ENCODE assay signal across 9 cellular contexts in genomic region chr1:78650114-78650513, GRCh38. TPM values are rescaled to one million over a fixed set of nuclear protein-coding genes. Genes with fewer than 3 reads are reported as not detected.
DNase-seq lines count a peak whose midpoint lies in the region; ATAC-seq and TF ChIP-seq lines count a peak whose summit lies in the region.
"Had no signal": no experiment of that assay in that cellular context is flagged by ENCODE, and none has a peak within 500 bp of the region (broad histone marks: within the 10 kb centered on the region; RNA-seq: fewer than 3 reads in every experiment).

No MANE protein-coding gene starts in this region.

- no peak for TF ChIP-seq CTCF in upper lobe of right lung (IDR thresholded peaks at IDR 0.05)

- H3K27ac ChIP-seq in upper lobe of right lung: peak overlapping the region; percentile 79

- H3K27me3 ChIP-seq in upper lobe of right lung: no peaks in the 10 kb centered on the region

- peak overlapping the region; percentile 74 for H3K27ac Mint-ChIP-seq in activated naive CD4-positive, alpha-beta T cell treated with anti-CD3 and anti-CD28 coated beads for 36 hours
- peak overlapping the region; percentile 85 for H3K27ac Mint-ChIP-seq in activated CD8-positive, alpha-beta T cell treated with anti-CD3 and anti-CD28 coated beads, Interleukin-2, amount 10 ng/mL, durations not matched to agents 7 days and 5 days

- peaks cover 21% of the 10 kb centered on the region for H3K9me3 Mint-ChIP-seq in activated naive CD4-positive, alpha-beta T cell treated with anti-CD3 and anti-CD28 coated beads for 36 hours
- H3K9me3 Mint-ChIP-seq in activated CD8-positive, alpha-beta T cell treated with anti-CD3 and anti-CD28 coated beads, Interleukin-2, amount 10 ng/mL, durations not matched to agents 7 days and 5 days (ENCODE audit: insufficient read depth): peaks cover 5% of the 10 kb centered on the region

- POLR2A ChIA-PET in activated CD8-positive, alpha-beta T cell treated with anti-CD3 and anti-CD28 coated beads, Interleukin-2, amount 10 ng/mL, durations not matched to agents 7 days and 5 days (lab: Charles Lee): interaction anchor here (0.6 to 1.6 kb wide), 8 partner anchors 15 to 671 kb away, joined by 3 to 32 read pairs (median 6); partner anchors contain the start of genes FUBP1 and IFI44L

- intact Hi-C loops in activated naive CD4-positive, alpha-beta T cell treated with anti-CD3 and anti-CD28 coated beads for 36 hours (cut with micrococcal nuclease): loop anchor here (2.0 kb wide), 1 partner anchor 645 kb away; the partner anchor contains the start of gene DNAJB4
- intact Hi-C loops in upper lobe of right lung (cut with DNase I): no loop called here

- H3K4me1 ChIP-seq in upper lobe of right lung: peaks cover 16% of the 10 kb centered on the region

- CTCF ChIA-PET in activated naive CD4-positive, alpha-beta T cell treated with anti-CD3 and anti-CD28 coated beads for 36 hours (lab: Charles Lee): interaction anchor here (0.6 to 1.3 kb wide), 7 partner anchors 12 to 567 kb away, joined by 3 to 7 read pairs (median 4); no protein-coding TSS in a partner anchor
- CTCF ChIA-PET in activated CD8-positive, alpha-beta T cell treated with anti-CD3 and anti-CD28 coated beads, Interleukin-2, amount 10 ng/mL, durations not matched to agents 7 days and 5 days (lab: Charles Lee): interaction anchor here (0.9 to 1.2 kb wide), 4 partner anchors 28 to 43 kb away, joined by 3 to 14 read pairs (median 4); partner anchors contain the start of gene IFI44L

- peaks cover 46% of the 10 kb centered on the region for H3K4me1 Mint-ChIP-seq in activated naive CD4-positive, alpha-beta T cell treated with anti-CD3 and anti-CD28 coated beads for 36 hours (ENCODE audit: low read depth)
- peaks cover 61% of the 10 kb centered on the region for H3K4me1 Mint-ChIP-seq in activated CD8-positive, alpha-beta T cell treated with anti-CD3 and anti-CD28 coated beads, Interleukin-2, amount 10 ng/mL, durations not matched to agents 7 days and 5 days (ENCODE audit: low read depth)

- peak; percentile 4 for ATAC-seq in activated CD8-positive, alpha-beta T cell treated with anti-CD3 and anti-CD28 coated beads, Interleukin-2, amount 10 ng/mL, durations not matched to agents 7 days and 5 days
- ATAC-seq in left lobe of liver: peak; percentile 31
- ATAC-seq in upper lobe of right lung: peak; percentile 50
- ATAC-seq in HG03565 (IDR thresholded peaks at IDR 0.05; ENCODE audit: unreplicated experiment): no peak

- DNase-seq in activated naive CD4-positive, alpha-beta T cell treated with anti-CD3 and anti-CD28 coated beads for 36 hours: no peak
- no peak for DNase-seq in activated naive CD4-positive, alpha-beta T cell (lab: John Stamatoyannopoulos, UW)
- no peak for DNase-seq in activated CD8-positive, alpha-beta T cell treated with anti-CD3 and anti-CD28 coated beads, Interleukin-2, amount 10 ng/mL, durations not matched to agents 7 days and 5 days
- DNase-seq in left lobe of liver (ENCODE audit: low spot score) (no peak), upper lobe of right lung (no peak), NCI-H748 treated with DMSO at 0.1 percent for 48 hours (lab: John Stamatoyannopoulos, UW) (no peak), NCI-H2107 treated with DMSO at 0.1 percent for 48 hours (lab: John Stamatoyannopoulos, UW; ENCODE audit: unreplicated experiment) (no peak)
- DNase-seq: NCI-H1694 had no signal

- peak overlapping the region; percentile 53 for H3K4me3 ChIP-seq in upper lobe of right lung

- peaks cover 7% of the 10 kb centered on the region for H3K36me3 ChIP-seq in upper lobe of right lung

- H3K27me3 Mint-ChIP-seq in activated naive CD4-positive, alpha-beta T cell treated with anti-CD3 and anti-CD28 coated beads for 36 hours (ENCODE audit: low read depth): no peaks in the 10 kb centered on the region
- H3K27me3 Mint-ChIP-seq in activated CD8-positive, alpha-beta T cell treated with anti-CD3 and anti-CD28 coated beads, Interleukin-2, amount 10 ng/mL, durations not matched to agents 7 days and 5 days (ENCODE audit: low read depth): no peaks in the 10 kb centered on the region

- H3K9me3 ChIP-seq in upper lobe of right lung: no peaks in the 10 kb centered on the region

- peaks cover 26% of the 10 kb centered on the region for H3K36me3 Mint-ChIP-seq in activated naive CD4-positive, alpha-beta T cell treated with anti-CD3 and anti-CD28 coated beads for 36 hours (ENCODE audit: low read depth)
- peaks cover 78% of the 10 kb centered on the region for H3K36me3 Mint-ChIP-seq in activated CD8-positive, alpha-beta T cell treated with anti-CD3 and anti-CD28 coated beads, Interleukin-2, amount 10 ng/mL, durations not matched to agents 7 days and 5 days (ENCODE audit: low read depth)

- H3K4me3 Mint-ChIP-seq in activated naive CD4-positive, alpha-beta T cell treated with anti-CD3 and anti-CD28 coated beads for 36 hours: peak overlapping the region; percentile 87
- peak overlapping the region; percentile 94 for H3K4me3 Mint-ChIP-seq in activated CD8-positive, alpha-beta T cell treated with anti-CD3 and anti-CD28 coated beads, Interleukin-2, amount 10 ng/mL, durations not matched to agents 7 days and 5 days

RNA-seq across cellular contexts. Expression of gene IFI44, which starts 0.5 kb away (rescaled TPM):
- 10 to 100 TPM; 40.1 to 42.3 TPM for total RNA-seq in activated naive CD4-positive, alpha-beta T cell treated with anti-CD3 and anti-CD28 coated beads for 36 hours
- total RNA-seq in activated CD8-positive, alpha-beta T cell treated with anti-CD3 and anti-CD28 coated beads, Interleukin-2, amount 10 ng/mL, durations not matched to agents 7 days and 5 days: 100 to 1,000 TPM; 158 to 165 TPM
- total RNA-seq in left lobe of liver (5.2 TPM), upper lobe of right lung (63.2 TPM)

RNA-seq across cellular contexts. Expression of gene IFI44L, which starts 29.9 kb away (rescaled TPM):
- 10 to 100 TPM; 79.2 to 79.7 TPM for total RNA-seq in activated naive CD4-positive, alpha-beta T cell treated with anti-CD3 and anti-CD28 coated beads for 36 hours
- total RNA-seq in activated CD8-positive, alpha-beta T cell treated with anti-CD3 and anti-CD28 coated beads, Interleukin-2, amount 10 ng/mL, durations not matched to agents 7 days and 5 days: 100 to 1,000 TPM; 181 to 191 TPM
- 0.63 TPM for total RNA-seq in left lobe of liver
- total RNA-seq in upper lobe of right lung: 30.0 TPM

Comparison
In these comparisons a context has a peak if more than half of its experiments do, and no peak if none do; other contexts are left out.
1. RNA of gene IFI44L, which starts 29.9 kb away (total RNA-seq): 181 to 191 TPM in activated CD8-positive, alpha-beta T cell treated with anti-CD3 and anti-CD28 coated beads, Interleukin-2, amount 10 ng/mL, durations not matched to agents 7 days and 5 days, 79.2 to 79.7 TPM in activated naive CD4-positive, alpha-beta T cell treated with anti-CD3 and anti-CD28 coated beads for 36 hours and 30.0 TPM in upper lobe of right lung (single experiment); 0.63 TPM in left lobe of liver (single experiment); every median in the first group is over 10 times any median in the second.